18 cellular contexts compared by ENCODE assay signal in genomic region chr7:18974803-18975202, GRCh38.
A peak's percentile ranks its signal among the peaks of the same experiment; 100 is the strongest.
DNase-seq lines count a peak whose midpoint lies in the region; ATAC-seq and TF ChIP-seq lines count a peak whose summit lies in the region.
"Had no signal": no experiment of that assay in that cellular context is flagged by ENCODE, and none has a peak within 500 bp of the region (broad histone marks: within the 10 kb centered on the region; RNA-seq: fewer than 3 reads in every experiment).

No MANE protein-coding gene starts in this region.

- H3K4me3 Mint-ChIP-seq in MCF 10A (ENCODE audit: unreplicated experiment): peak overlapping the region; percentile 8
- H3K4me3 Mint-ChIP-seq: activated CD4-positive, alpha-beta T cell treated with anti-CD3 and anti-CD28 coated beads, Interleukin-2, amount 10 ng/mL, durations not matched to agents 24 days and 14 days; dendritic cell treated with granulocyte-macrophage colony-stimulating factor and Interleukin-4, amounts not matched to agents 40 ng/mL and 50 ng/mL, for 4 days; stimulated activated memory B cell treated with anti-CD40 and anti-IgM and Interleukin-4, amounts not matched to agents 10 μg/mL and 1 μg/mL and 100 μg/mL, for 72 hours; type B pancreatic cell had no signal

- POLR2A ChIA-PET in MCF 10A (lab: Yijun Ruan, JAX): interaction anchor here (0.7 to 5.3 kb wide), 4 partner anchors 79 to 141 kb away, joined by 3 to 49 read pairs (median 6); partner anchors contain the start of gene TWIST1
- POLR2A ChIA-PET in A673 (lab: Charles Lee; ENCODE audit: low non-redundant PET): no interaction called here

- no peaks in the 10 kb centered on the region for H3K27me3 Mint-ChIP-seq in MCF 10A (ENCODE audit: insufficient read depth, unreplicated experiment)
- H3K27me3 Mint-ChIP-seq: activated CD4-positive, alpha-beta T cell treated with anti-CD3 and anti-CD28 coated beads, Interleukin-2, amount 10 ng/mL, durations not matched to agents 24 days and 14 days; dendritic cell treated with granulocyte-macrophage colony-stimulating factor and Interleukin-4, amounts not matched to agents 40 ng/mL and 50 ng/mL, for 4 days; stimulated activated memory B cell treated with anti-CD40 and anti-IgM and Interleukin-4, amounts not matched to agents 10 μg/mL and 1 μg/mL and 100 μg/mL, for 72 hours; type B pancreatic cell had no signal

- TF ChIP-seq POLR2A in breast epithelium (IDR thresholded peaks at IDR 0.05) (no peak), heart left ventricle (IDR thresholded peaks at IDR 0.05) (no peak)

- H3K9me3 ChIP-seq in breast epithelium (no peaks in the 10 kb centered on the region), heart left ventricle (no peaks in the 10 kb centered on the region), A673 (ENCODE audit: low read depth, low read length, poor library complexity, severe bottlenecking) (no peaks in the 10 kb centered on the region)

- H3K36me3 ChIP-seq in breast epithelium (no peaks in the 10 kb centered on the region), heart left ventricle (no peaks in the 10 kb centered on the region), A673 (ENCODE audit: insufficient read depth, low read length, poor library complexity, severe bottlenecking) (no peaks in the 10 kb centered on the region)

- peak overlapping the region; percentile 73 for H3K27ac Mint-ChIP-seq in MCF 10A (ENCODE audit: low read depth, unreplicated experiment)
- H3K27ac Mint-ChIP-seq: activated CD4-positive, alpha-beta T cell treated with anti-CD3 and anti-CD28 coated beads, Interleukin-2, amount 10 ng/mL, durations not matched to agents 24 days and 14 days; dendritic cell treated with granulocyte-macrophage colony-stimulating factor and Interleukin-4, amounts not matched to agents 40 ng/mL and 50 ng/mL, for 4 days; stimulated activated memory B cell treated with anti-CD40 and anti-IgM and Interleukin-4, amounts not matched to agents 10 μg/mL and 1 μg/mL and 100 μg/mL, for 72 hours; type B pancreatic cell had no signal

- peaks cover 62% of the 10 kb centered on the region for H3K4me1 Mint-ChIP-seq in MCF 10A (ENCODE audit: insufficient read depth, unreplicated experiment)
- H3K4me1 Mint-ChIP-seq: stimulated activated memory B cell treated with anti-CD40 and anti-IgM and Interleukin-4, amounts not matched to agents 10 μg/mL and 1 μg/mL and 100 μg/mL, for 72 hours had no signal

- no peaks in the 10 kb centered on the region for H3K27me3 ChIP-seq in breast epithelium
- no peaks in the 10 kb centered on the region for H3K27me3 ChIP-seq in heart left ventricle
- no peaks in the 10 kb centered on the region for H3K27me3 ChIP-seq in A673 (replicated peaks; ENCODE audit: insufficient read depth, low read depth, low read length, poor library complexity)

- no peak for TF ChIP-seq CTCF in MCF 10A (IDR thresholded peaks at IDR 0.05; ENCODE audit: unreplicated experiment)
- TF ChIP-seq CTCF in breast epithelium (IDR thresholded peaks at IDR 0.05): no peak
- no peak for TF ChIP-seq CTCF in fibroblast of villous mesenchyme (IDR thresholded peaks at IDR 0.05; ENCODE audit: insufficient read depth, low read depth, low read length)
- TF ChIP-seq CTCF in heart left ventricle (IDR thresholded peaks at IDR 0.05): no peak
- no peak for TF ChIP-seq CTCF in A673 (conservative IDR thresholded peaks at IDR 0.05; ENCODE audit: low read depth, low read length)

- CTCF ChIA-PET in MCF 10A (lab: Yijun Ruan, JAX): interaction anchor here (0.6 to 0.8 kb wide), 2 partner anchors 42 to 690 kb away, joined by 3 read pairs; no protein-coding TSS in a partner anchor
- CTCF ChIA-PET in A673 (lab: Charles Lee): no interaction called here

- H3K4me1 ChIP-seq in breast epithelium (no peaks in the 10 kb centered on the region), heart left ventricle (peaks cover 0 to 13% (median 3%) of the 10 kb centered on the region in 12 donors), A673 (ENCODE audit: insufficient read depth, low read length, poor library complexity, severe bottlenecking) (peaks cover 39% of the 10 kb centered on the region)

- no peaks in the 10 kb centered on the region for H3K9me3 Mint-ChIP-seq in MCF 10A (ENCODE audit: unreplicated experiment)
- H3K9me3 Mint-ChIP-seq: stimulated activated memory B cell treated with anti-CD40 and anti-IgM and Interleukin-4, amounts not matched to agents 10 μg/mL and 1 μg/mL and 100 μg/mL, for 72 hours had no signal

- BruUV-seq in MCF 10A (replicated peaks; lab: Mats Ljungman, UMichigan): no TSS peak
- no TSS peak for BruUV-seq in A673 (replicated peaks; lab: Mats Ljungman, UMichigan)

- no peak overlapping the region for H3K4me3 ChIP-seq in breast epithelium
- H3K4me3 ChIP-seq in fibroblast of villous mesenchyme (ENCODE audit: low read depth, low read length): no peak overlapping the region
- H3K4me3 ChIP-seq in heart left ventricle: no peak overlapping the region
- no peak overlapping the region for H3K4me3 ChIP-seq in A673 (ENCODE audit: low read depth, low read length, poor library complexity, severe bottlenecking)

- H3K27ac ChIP-seq in breast epithelium: no peak overlapping the region
- no peak overlapping the region for H3K27ac ChIP-seq in heart left ventricle
- H3K27ac ChIP-seq in A673 (ENCODE audit: low read depth, low read length, poor library complexity, severe bottlenecking): no peak overlapping the region

- WGBS in heart left ventricle, 4 donors: 85 to 95% (median 93%) methylated on average over 1 of the region's 1 CpG

- ATAC-seq in HG02840 (IDR thresholded peaks at IDR 0.05; ENCODE audit: low FRiP score, unreplicated experiment): no peak
- ATAC-seq in heart left ventricle: no peak
- ATAC-seq in Right ventricle myocardium inferior: no peak
- ATAC-seq: stimulated activated memory B cell treated with anti-CD40 and anti-IgM and Interleukin-4, amounts not matched to agents 10 μg/mL and 1 μg/mL and 100 μg/mL, for 72 hours had no signal

- peak; percentile 91 for DNase-seq in MCF 10A (ENCODE audit: unreplicated experiment)
- no peak for DNase-seq in breast epithelium (ENCODE audit: low spot score in 2 of 2)
- DNase-seq in T1000 (lab: John Stamatoyannopoulos, UW): peak; percentile 47
- DNase-seq in fibroblast of villous mesenchyme (ENCODE audit: low read depth): peak; percentile 33
- DNase-seq in heart left ventricle: no peak
- DNase-seq in A673 (ENCODE audit: low spot score): no peak
- DNase-seq in Right ventricle myocardium inferior (ENCODE audit: missing footprints): no peak
- DNase-seq: 8988T; activated CD4-positive, alpha-beta T cell treated with anti-CD3 and anti-CD28 coated beads, Interleukin-2, amount 10 ng/mL, durations not matched to agents 24 days and 14 days; activated T-cell treated with anti-CD3 and anti-CD28 coated beads, Interleukin-2, amount 50 U/mL, for 1 hour; Calu3; NCI-H2029 treated with DMSO at 0.1 percent for 48 hours; NCI-H774; Right ventricle myocardium superior had no signal

- H3K36me3 Mint-ChIP-seq in MCF 10A (ENCODE audit: insufficient read depth, unreplicated experiment): no peaks in the 10 kb centered on the region
- H3K36me3 Mint-ChIP-seq: type B pancreatic cell had no signal

- intact Hi-C loops in MCF 10A (cut with micrococcal nuclease): no loop called here
- intact Hi-C loops in breast epithelium (cut with DNase I; ENCODE audit: low total_unique reads): no loop called here
- intact Hi-C loops in heart left ventricle (cut with DNase I): no loop called here
- intact Hi-C loops in A673 (cut with micrococcal nuclease; ENCODE audit: unreplicated experiment): loop anchor here (10.0 kb wide), 1 partner anchor 410 kb away; no protein-coding TSS in a partner anchor
- intact Hi-C loops in Right ventricle myocardium inferior (cut with DNase I): no loop called here

Comparison
In these comparisons a context has a peak if more than half of its experiments do, and no peak if none do; other contexts are left out.
1. DNase-seq: peak in MCF 10A (single experiment), T1000 (single experiment) and fibroblast of villous mesenchyme (single experiment); none in breast epithelium (0 of 2), heart left ventricle (0 of 5), A673 (single experiment) and Right ventricle myocardium inferior (single experiment).